8 cellular contexts compared by ENCODE assay signal in genomic region chr4:82372502-82372873, GRCh38. TPM values are rescaled to one million over a fixed set of nuclear protein-coding genes. Genes with fewer than 3 reads are reported as not detected.
DNase-seq lines count a peak whose midpoint lies in the region; ATAC-seq and TF ChIP-seq lines count a peak whose summit lies in the region.

No MANE protein-coding gene starts in this region.

- peaks cover 39% of the 10 kb centered on the region for H3K4me1 Mint-ChIP-seq in GM23338

- TF ChIP-seq CTCF in GM23338 (conservative IDR thresholded peaks at IDR 0.05; ENCODE audit: low read depth in 2 of 2) = no peak
- no peak for TF ChIP-seq CTCF in PC-9 (conservative IDR thresholded peaks at IDR 0.05)
- no peak for TF ChIP-seq CTCF in prostate gland (IDR thresholded peaks at IDR 0.05)

- H3K4me3 Mint-ChIP-seq in GM23338 = peak overlapping the region; percentile 98

- ATAC-seq in GM23338 (peak; percentile 6), left ventricle myocardium superior (peak; percentile 10), GM18519 (IDR thresholded peaks at IDR 0.05; ENCODE audit: low FRiP score, unreplicated experiment) (no peak)
- peak in 1 of 2 donors; percentile 9 for ATAC-seq in activated naive CD4-positive, alpha-beta T cell treated with anti-CD3 and anti-CD28 coated beads, Interleukin-2, amount 50 U/mL, for 72 hours

- H3K4me2 ChIP-seq in GM23338 (peak overlapping the region; percentile 97), PC-9 (peak overlapping the region; percentile 97)

- POLR2A ChIA-PET in PC-9 (lab: Charles Lee; ENCODE audit: unreplicated experiment) = no interaction called here

- CTCF ChIA-PET in PC-9 (lab: Charles Lee) = interaction anchor here (0.6 kb wide), 2 partner anchors 57 to 87 kb away, joined by 3 to 5 read pairs; no protein-coding TSS in a partner anchor

- peak overlapping the region; percentile 100 for H3K27ac Mint-ChIP-seq in GM23338
- H3K27ac Mint-ChIP-seq in activated naive CD4-positive, alpha-beta T cell treated with anti-CD3 and anti-CD28 coated beads, Interleukin-2, amount 50 U/mL, for 72 hours = peak overlapping the region; percentile 98

- no peaks in the 10 kb centered on the region for H3K9me2 ChIP-seq in GM23338 (ENCODE audit: insufficient read depth)
- no peaks in the 10 kb centered on the region for H3K9me2 ChIP-seq in PC-9 (ENCODE audit: insufficient read depth)

- peak; percentile 62 for DNase-seq in GM23338 (ENCODE audit: low spot score)
- no peak for DNase-seq in PC-9
- peak in 1 of 2 donors; percentile 49 for DNase-seq in activated naive CD4-positive, alpha-beta T cell treated with anti-CD3 and anti-CD28 coated beads, Interleukin-2, amount 50 U/mL, for 72 hours (ENCODE audit: low spot score in 2 of 2)
- DNase-seq in left ventricle myocardium superior = no peak
- peak; percentile 44 for DNase-seq in prostate gland (ENCODE audit: low spot score)
- DNase-seq in epidermal melanocyte (ENCODE audit: insufficient read length, low spot score) = no peak

- H3K9me3 Mint-ChIP-seq in GM23338 = peaks cover 13% of the 10 kb centered on the region; the same call in 2 of the 3 replicates
- no peaks in the 10 kb centered on the region for H3K9me3 Mint-ChIP-seq in activated naive CD4-positive, alpha-beta T cell treated with anti-CD3 and anti-CD28 coated beads, Interleukin-2, amount 50 U/mL, for 72 hours

- TF ChIP-seq POLR2A in prostate gland (IDR thresholded peaks at IDR 0.05) = no peak

- WGBS in prostate gland = under 1% methylated on average over 13 of the region's 13 CpGs

- H2AFZ ChIP-seq in ACC112 (ENCODE audit: low read length, unreplicated experiment) (no peak overlapping the region), GM23338 (no peak overlapping the region), PC-9 (no peak overlapping the region)

- peaks cover 43% of the 10 kb centered on the region for H3K36me3 ChIP-seq in ACC112 (ENCODE audit: insufficient read depth, low read length)
- H3K36me3 ChIP-seq in GM23338 (ENCODE audit: insufficient read depth) = peaks cover 28% of the 10 kb centered on the region
- peaks cover 30% of the 10 kb centered on the region for H3K36me3 ChIP-seq in PC-9 (ENCODE audit: low read depth)
- H3K36me3 ChIP-seq in prostate gland = no peaks in the 10 kb centered on the region

- H4K20me1 ChIP-seq in GM23338 (replicated peaks; ENCODE audit: insufficient read depth) (peaks cover 48% of the 10 kb centered on the region), PC-9 (ENCODE audit: insufficient read depth) (peaks cover 54% of the 10 kb centered on the region)

- H3K27ac ChIP-seq in ACC112 (ENCODE audit: low read depth, low read length) = peak overlapping the region; percentile 96
- H3K27ac ChIP-seq in GM23338 (ENCODE audit: low read depth) = peak overlapping the region; percentile 97
- peak overlapping the region; percentile 95 for H3K27ac ChIP-seq in PC-9
- H3K27ac ChIP-seq in prostate gland = peak overlapping the region; percentile 99 to 100

- peaks cover 25% of the 10 kb centered on the region for H3K27me3 Mint-ChIP-seq in GM23338 (ENCODE audit: insufficient read depth, low read depth, poor library complexity)

- H3F3A ChIP-seq in GM23338 (replicated peaks; ENCODE audit: low read depth) = no peaks in the 10 kb centered on the region; the same call in 1 of the 2 replicates
- H3F3A ChIP-seq in PC-9 (ENCODE audit: insufficient read depth, low read depth) = peaks cover 16% of the 10 kb centered on the region; the same call in 1 of the 2 replicates

- BruUV-seq in PC-9 (replicated peaks; lab: Mats Ljungman, UMichigan) = TSS peak; percentile 37

- intact Hi-C loops in PC-9 (cut with micrococcal nuclease; ENCODE audit: unreplicated experiment) = loop anchor here (10.0 kb wide), 2 partner anchors 522 to 662 kb away; partner anchors contain the start of genes COPS4 and SEC31A
- intact Hi-C loops in left ventricle myocardium superior (cut with micrococcal nuclease) = no loop called here
- intact Hi-C loops in prostate gland (cut with DNase I) = loop anchor here (5.0 to 10.0 kb wide), 4 partner anchors 90 to 910 kb away; partner anchors contain the start of genes COPS4, COQ2 and SEC31A

- H3K9me3 ChIP-seq in PC-9 (ENCODE audit: insufficient read depth, low read depth) = no peaks in the 10 kb centered on the region
- no peaks in the 10 kb centered on the region for H3K9me3 ChIP-seq in prostate gland

- H3K4me1 ChIP-seq in ACC112 (ENCODE audit: control insufficient read depth, insufficient read depth, low read length, unreplicated experiment) (peaks cover 44% of the 10 kb centered on the region), GM23338 (ENCODE audit: insufficient read depth) (peaks cover 37% of the 10 kb centered on the region), PC-9 (replicated peaks; ENCODE audit: insufficient read depth) (peaks cover 45% of the 10 kb centered on the region), prostate gland (replicated peaks) (peaks cover 2% of the 10 kb centered on the region)

- H3K36me3 Mint-ChIP-seq in GM23338 (ENCODE audit: low read depth) = peaks cover 72% of the 10 kb centered on the region
- peaks cover 46 to 61% of the 10 kb centered on the region in 2 donors for H3K36me3 Mint-ChIP-seq in activated naive CD4-positive, alpha-beta T cell treated with anti-CD3 and anti-CD28 coated beads, Interleukin-2, amount 50 U/mL, for 72 hours

- H3K4me3 ChIP-seq in ACC112 (ENCODE audit: low read depth, low read length) (peak overlapping the region; percentile 87), GM23338 (peak overlapping the region; percentile 89), PC-9 (peak overlapping the region; percentile 96), prostate gland (peak overlapping the region; percentile 97 to 100)

- H3K27me3 ChIP-seq in ACC112 (ENCODE audit: insufficient read depth, low read length) (no peaks in the 10 kb centered on the region), GM23338 (ENCODE audit: insufficient read depth) (no peaks in the 10 kb centered on the region), PC-9 (ENCODE audit: insufficient read depth, low read depth) (no peaks in the 10 kb centered on the region), prostate gland (replicated peaks; ENCODE audit: insufficient read depth) (no peaks in the 10 kb centered on the region)

- peaks cover 90% of the 10 kb centered on the region for H3K79me2 ChIP-seq in ACC112 (ENCODE audit: control insufficient read depth, insufficient read depth, low read length, unreplicated experiment)
- H3K79me2 ChIP-seq in GM23338 (replicated peaks; ENCODE audit: insufficient read depth) = peaks cover 86% of the 10 kb centered on the region
- peaks cover 85% of the 10 kb centered on the region for H3K79me2 ChIP-seq in PC-9 (ENCODE audit: low read depth)

TF ChIP-seq in GM23338, 12 proteins besides CTCF, POLR2A, EP300 and RAD21 (continues in another document):
- TF ChIP-seq STAT1 (IDR thresholded peaks at IDR 0.05; ENCODE audit: unreplicated experiment) (no peak), ZNF331 (CRISPR knock-in tag; IDR thresholded peaks at IDR 0.05; ENCODE audit: low read depth) (no peak), JUNB (IDR thresholded peaks at IDR 0.05; ENCODE audit: unreplicated experiment) (no peak), ETS1 (IDR thresholded peaks at IDR 0.05) (no peak), EZH2 (IDR thresholded peaks at IDR 0.05; ENCODE audit: low read depth, unreplicated experiment) (no peak)

RNA-seq across cellular contexts. Expression of gene HNRNPD, which starts 1.3 kb away (rescaled TPM):
- total RNA-seq in GM23338 (2014; rRNA removed; shearing (Covaris generic)) = 245 and 308 TPM in 2 replicates
- polyA plus RNA-seq in GM23338 (2016; fragmentation: Nextera tagmentation; extraction: Ambion mirVana) = 768 and 785 TPM in 2 replicates
- total RNA-seq in PC-9 (2021) = 165 and 221 TPM in 2 replicates
- total RNA-seq in activated naive CD4-positive, alpha-beta T cell treated with anti-CD3 and anti-CD28 coated beads, Interleukin-2, amount 50 U/mL, for 72 hours = 100 to 1,000 TPM; 260 to 462 TPM
- total RNA-seq in left ventricle myocardium superior = 113 TPM
- total RNA-seq in prostate gland = 10 to 100 TPM; 48.7 to 87.3 TPM

RNA-seq across cellular contexts. Expression of gene HNRNPDL, which starts 57.8 kb away (rescaled TPM):
- total RNA-seq in GM23338 (2014; rRNA removed; shearing (Covaris generic)) = 243 and 250 TPM in 2 replicates
- polyA plus RNA-seq in GM23338 (2016; fragmentation: Nextera tagmentation; extraction: Ambion mirVana) = 336 and 354 TPM in 2 replicates
- total RNA-seq in PC-9 (2021) (179 and 193 TPM in 2 replicates), left ventricle myocardium superior (120 TPM), prostate gland (100 to 1,000 TPM; 158 to 177 TPM)
- 100 to 1,000 TPM; 166 to 309 TPM for total RNA-seq in activated naive CD4-positive, alpha-beta T cell treated with anti-CD3 and anti-CD28 coated beads, Interleukin-2, amount 50 U/mL, for 72 hours

RNA-seq across cellular contexts. Expression of gene ENOPH1, which starts 57.9 kb away (rescaled TPM):
- total RNA-seq in GM23338 (2014; rRNA removed; shearing (Covaris generic)) = 105 and 131 TPM in 2 replicates
- polyA plus RNA-seq in GM23338 (2016; fragmentation: Nextera tagmentation; extraction: Ambion mirVana) = 137 and 146 TPM in 2 replicates
- total RNA-seq in PC-9 (2021) (19.8 and 22.3 TPM in 2 replicates), left ventricle myocardium superior (14.5 TPM), prostate gland (10 to 100 TPM; 28.7 to 38.1 TPM)
- total RNA-seq in activated naive CD4-positive, alpha-beta T cell treated with anti-CD3 and anti-CD28 coated beads, Interleukin-2, amount 50 U/mL, for 72 hours = 10 to 100 TPM; 43.7 to 62.2 TPM

Comparison
In these comparisons a context has a peak if more than half of its experiments do, and no peak if none do; other contexts are left out.
1. DNase-seq: peak in GM23338 (single experiment) and prostate gland (single experiment); none in PC-9 (0 of 2), left ventricle myocardium superior (single experiment) and epidermal melanocyte (single experiment).
2. Peak in every context shown above with its lines, with median percentiles within 50 percentile points of each other: H3K27ac ChIP-seq and H3K4me3 ChIP-seq.